Comparison of ENCODE assay signal across 13 cellular contexts in the genomic region with DNA sequence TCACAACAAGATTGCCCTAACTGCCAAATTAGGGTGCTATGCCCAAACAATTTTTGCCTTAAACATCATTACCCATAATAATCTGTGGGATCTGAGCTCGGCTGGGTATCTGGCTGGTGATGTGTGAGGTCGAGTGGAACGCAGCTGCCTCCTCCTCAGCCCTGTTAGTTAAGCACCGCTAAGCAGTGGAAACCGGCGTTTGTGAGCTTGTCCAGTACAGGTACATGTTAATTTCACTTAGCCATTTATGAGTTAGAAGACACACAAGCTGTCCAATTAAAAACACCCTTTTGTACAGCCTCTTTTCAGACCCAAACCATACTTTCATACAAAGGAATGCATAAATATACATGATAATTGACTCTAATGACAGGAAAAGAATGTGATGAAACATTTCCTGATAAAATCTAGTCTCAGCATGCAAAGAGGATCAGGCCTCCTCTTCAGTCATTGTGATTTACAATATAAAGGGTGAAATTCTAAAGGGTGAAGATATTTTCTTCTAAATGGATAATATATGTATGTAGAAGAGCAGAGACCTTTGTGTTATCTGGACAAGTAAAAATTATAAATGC.
A peak's percentile ranks its signal among the peaks of the same experiment; 100 is the strongest.
DNase-seq lines count a peak whose midpoint lies in the region; ATAC-seq and TF ChIP-seq lines count a peak whose summit lies in the region.
"Had no signal": no experiment of that assay in that cellular context is flagged by ENCODE, and none has a peak within 500 bp of the region (broad histone marks: within the 10 kb centered on the region; RNA-seq: fewer than 3 reads in every experiment).

No MANE protein-coding gene starts in this region.

- H2BK120ac ChIP-seq in mesendoderm (ENCODE audit: low read depth, low read length), result no peak overlapping the region

- BruUV-seq in mammary epithelial cell (replicated peaks; lab: Mats Ljungman, UMichigan), result TSS peak; percentile 83

- H3K4me3 ChIP-seq in mammary epithelial cell (replicated peaks in 1 of 3; ENCODE audit: insufficient read depth in 1 of 3, low read depth in 2 of 3, low read length in 3 of 3), result peak overlapping the region in 1 of 3 experiments; percentile 10
- H3K4me3 ChIP-seq in mesendoderm (ENCODE audit: low read length), result no peak overlapping the region
- H3K4me3 ChIP-seq: psoas muscle, tibial nerve had no signal

- intact Hi-C loops in mammary epithelial cell (cut with micrococcal nuclease), result loop anchor here (1.0 to 5.0 kb wide), 2 partner anchors 120 to 161 kb away; no protein-coding TSS in a partner anchor
- intact Hi-C loops in activated CD4-positive, alpha-beta memory T cell treated with anti-CD3 and anti-CD28 coated beads for 36 hours (cut with micrococcal nuclease), result no loop called here

- no peak overlapping the region for H3K23ac ChIP-seq in mesendoderm (ENCODE audit: low read length)

- H3K36me3 Mint-ChIP-seq in activated CD4-positive, alpha-beta memory T cell treated with anti-CD3 and anti-CD28 coated beads for 36 hours, result no peaks in the 10 kb centered on the region

- H3K79me2 ChIP-seq in mammary epithelial cell (ENCODE audit: insufficient read depth, low read length), result no peaks in the 10 kb centered on the region
- no peaks in the 10 kb centered on the region for H3K79me2 ChIP-seq in mesendoderm (ENCODE audit: control insufficient read depth, insufficient read depth, low read length)

- no peaks in the 10 kb centered on the region for H3K4me1 Mint-ChIP-seq in activated CD4-positive, alpha-beta memory T cell treated with anti-CD3 and anti-CD28 coated beads for 36 hours (ENCODE audit: low read depth)
- H3K4me1 Mint-ChIP-seq: activated CD4-positive, alpha-beta T cell treated with anti-CD3 and anti-CD28 coated beads, Interleukin-2, amount 10 ng/mL, durations not matched to agents 7 days and 5 days had no signal

- no peak overlapping the region for H3K4ac ChIP-seq in mesendoderm (ENCODE audit: low read depth, low read length)

- DNase-seq in Caki2 (ENCODE audit: low read depth) (peak; percentile 80), NCI-H1048 (lab: John Stamatoyannopoulos, UW) (peak; percentile 62), mammary epithelial cell (peak; percentile 71), mesendoderm (peak; percentile 39), HuH-7 (ENCODE audit: low spot score) (no peak), left lobe of liver (ENCODE audit: low spot score) (no peak)
- DNase-seq in activated CD4-positive, alpha-beta memory T cell treated with anti-CD3 and anti-CD28 coated beads for 36 hours, result no peak
- DNase-seq: activated CD4-positive, alpha-beta T cell treated with anti-CD3 and anti-CD28 coated beads, Interleukin-2, amount 10 ng/mL, durations not matched to agents 7 days and 5 days; amniotic stem cell; psoas muscle; T-helper 1 cell had no signal

- no peaks in the 10 kb centered on the region for H3K27me3 ChIP-seq in mammary epithelial cell (ENCODE audit: insufficient read depth, low read length)
- no peaks in the 10 kb centered on the region for H3K27me3 ChIP-seq in mesendoderm (ENCODE audit: insufficient read depth, low read length, poor library complexity)
- H3K27me3 ChIP-seq: tibial nerve had no signal

- no peak overlapping the region for H4K5ac ChIP-seq in mesendoderm (ENCODE audit: low read length)

- no peaks in the 10 kb centered on the region for H4K20me1 ChIP-seq in mammary epithelial cell (ENCODE audit: insufficient read depth, low read length)

- no peaks in the 10 kb centered on the region for H3K79me1 ChIP-seq in mesendoderm (ENCODE audit: low read length)

- no peak overlapping the region for H3K18ac ChIP-seq in mesendoderm (ENCODE audit: low read length)

- no peak overlapping the region for H2AK5ac ChIP-seq in mesendoderm (ENCODE audit: low read length)

- WGBS in mammary epithelial cell (ENCODE audit: low coverage, missing lambda C conversion rate), result 0% methylated on average over 6 of the region's 6 CpGs
- no CpG with 5 or more reads among the region's 6 CpGs for WGBS in mesendoderm (ENCODE audit: extremely low coverage, insufficient coverage, low lambda C conversion rate)

- POLR2A ChIA-PET in activated CD4-positive, alpha-beta memory T cell treated with anti-CD3 and anti-CD28 coated beads for 36 hours (lab: Charles Lee), result no interaction called here

- peaks cover 13% of the 10 kb centered on the region for H3K9me3 Mint-ChIP-seq in activated CD4-positive, alpha-beta memory T cell treated with anti-CD3 and anti-CD28 coated beads for 36 hours

- in situ Hi-C loops in Caki2 (cut with HindIII; ENCODE audit: low pct_unique_long_range_greater_than_20kb, low sequenced_read_pairs), result no loop called here
- in situ Hi-C loops in mammary epithelial cell (cut with MboI; ENCODE audit: low sequenced_read_pairs in 2 of 2), result no loop called here

- H3K27ac ChIP-seq in mammary epithelial cell (ENCODE audit: insufficient read depth, low read depth, low read length) (peak overlapping the region; percentile 62), mesendoderm (ENCODE audit: low read depth, low read length) (no peak overlapping the region)
- H3K27ac ChIP-seq: psoas muscle, tibial nerve had no signal

- H3K4me3 Mint-ChIP-seq in activated CD4-positive, alpha-beta memory T cell treated with anti-CD3 and anti-CD28 coated beads for 36 hours, result no peak overlapping the region
- H3K4me3 Mint-ChIP-seq: activated CD4-positive, alpha-beta T cell treated with anti-CD3 and anti-CD28 coated beads, Interleukin-2, amount 10 ng/mL, durations not matched to agents 7 days and 5 days had no signal

- no peak overlapping the region for H4K8ac ChIP-seq in mesendoderm (ENCODE audit: low read depth, low read length)

- no peak overlapping the region for H2BK15ac ChIP-seq in mesendoderm (replicated peaks; ENCODE audit: low read depth)

- H2BK5ac ChIP-seq in mesendoderm (ENCODE audit: low read length), result no peak overlapping the region

- peak overlapping the region; percentile 82 for H2AFZ ChIP-seq in mammary epithelial cell (ENCODE audit: low read depth, low read length)

- CTCF ChIA-PET in mammary epithelial cell (lab: Charles Lee; ENCODE audit: low non-redundant PET), result interaction anchor here (0.6 kb wide), 2 partner anchors 106 to 159 kb away, joined by 3 to 8 read pairs; no protein-coding TSS in a partner anchor
- CTCF ChIA-PET in activated CD4-positive, alpha-beta memory T cell treated with anti-CD3 and anti-CD28 coated beads for 36 hours (lab: Charles Lee), result no interaction called here

- no peaks in the 10 kb centered on the region for H3K36me3 ChIP-seq in mammary epithelial cell (ENCODE audit: insufficient read depth, low read length)
- no peaks in the 10 kb centered on the region for H3K36me3 ChIP-seq in mesendoderm (ENCODE audit: control insufficient read depth, insufficient read depth, low read length)

- no peak overlapping the region for H3K27ac Mint-ChIP-seq in activated CD4-positive, alpha-beta memory T cell treated with anti-CD3 and anti-CD28 coated beads for 36 hours
- H3K27ac Mint-ChIP-seq: activated CD4-positive, alpha-beta T cell treated with anti-CD3 and anti-CD28 coated beads, Interleukin-2, amount 10 ng/mL, durations not matched to agents 7 days and 5 days had no signal

- H3K9me3 ChIP-seq in mammary epithelial cell (replicated peaks; ENCODE audit: insufficient read depth, low read length), result peaks cover 4% of the 10 kb centered on the region
- H3K9me3 ChIP-seq: psoas muscle had no signal

- H3K4me1 ChIP-seq in mammary epithelial cell (ENCODE audit: insufficient read depth, low read length) (peaks cover 25% of the 10 kb centered on the region), mesendoderm (ENCODE audit: control insufficient read depth, low read depth, low read length) (no peaks in the 10 kb centered on the region)
- H3K4me1 ChIP-seq: psoas muscle, tibial nerve had no signal

- ATAC-seq in GM19328 (IDR thresholded peaks at IDR 0.05; ENCODE audit: unreplicated experiment), result no peak
- ATAC-seq in left lobe of liver, result no peak
- ATAC-seq: psoas muscle had no signal

- H3K9ac ChIP-seq in mammary epithelial cell (ENCODE audit: insufficient read depth, low read length) (peak overlapping the region; percentile 31), mesendoderm (ENCODE audit: low read length) (no peak overlapping the region)

- H3K56ac ChIP-seq in mesendoderm (ENCODE audit: low read length), result no peak overlapping the region

- no peak for TF ChIP-seq CTCF in mammary epithelial cell (conservative IDR thresholded peaks at IDR 0.05 in 1 of 2, IDR thresholded peaks at IDR 0.05 in 1 of 2; ENCODE audit: extremely low read depth in 1 of 2, insufficient read depth in 1 of 2, low read depth in 1 of 2, low read length in 2 of 2)

- H3K27me3 Mint-ChIP-seq in activated CD4-positive, alpha-beta memory T cell treated with anti-CD3 and anti-CD28 coated beads for 36 hours, result no peaks in the 10 kb centered on the region
- H3K27me3 Mint-ChIP-seq: activated CD4-positive, alpha-beta T cell treated with anti-CD3 and anti-CD28 coated beads, Interleukin-2, amount 10 ng/mL, durations not matched to agents 7 days and 5 days had no signal

- dilution Hi-C loops in mammary epithelial cell (cut with HindIII; ENCODE audit: low sequenced_read_pairs), result no loop called here

- H3K4me2 ChIP-seq in mammary epithelial cell (ENCODE audit: insufficient read depth, low read depth, low read length) (peak overlapping the region; percentile 63), mesendoderm (ENCODE audit: low read length) (no peak overlapping the region)

Comparison
In these comparisons a context has a peak if more than half of its experiments do, and no peak if none do; other contexts are left out.
1. DNase-seq: peak in Caki2 (single experiment), NCI-H1048 (single experiment), mammary epithelial cell (single experiment) and mesendoderm (single experiment); none in HuH-7 (single experiment), activated CD4-positive, alpha-beta memory T cell treated with anti-CD3 and anti-CD28 coated beads for 36 hours (single experiment) and left lobe of liver (single experiment).